ENCODE assay signal across 8 cellular contexts in the genomic region with DNA sequence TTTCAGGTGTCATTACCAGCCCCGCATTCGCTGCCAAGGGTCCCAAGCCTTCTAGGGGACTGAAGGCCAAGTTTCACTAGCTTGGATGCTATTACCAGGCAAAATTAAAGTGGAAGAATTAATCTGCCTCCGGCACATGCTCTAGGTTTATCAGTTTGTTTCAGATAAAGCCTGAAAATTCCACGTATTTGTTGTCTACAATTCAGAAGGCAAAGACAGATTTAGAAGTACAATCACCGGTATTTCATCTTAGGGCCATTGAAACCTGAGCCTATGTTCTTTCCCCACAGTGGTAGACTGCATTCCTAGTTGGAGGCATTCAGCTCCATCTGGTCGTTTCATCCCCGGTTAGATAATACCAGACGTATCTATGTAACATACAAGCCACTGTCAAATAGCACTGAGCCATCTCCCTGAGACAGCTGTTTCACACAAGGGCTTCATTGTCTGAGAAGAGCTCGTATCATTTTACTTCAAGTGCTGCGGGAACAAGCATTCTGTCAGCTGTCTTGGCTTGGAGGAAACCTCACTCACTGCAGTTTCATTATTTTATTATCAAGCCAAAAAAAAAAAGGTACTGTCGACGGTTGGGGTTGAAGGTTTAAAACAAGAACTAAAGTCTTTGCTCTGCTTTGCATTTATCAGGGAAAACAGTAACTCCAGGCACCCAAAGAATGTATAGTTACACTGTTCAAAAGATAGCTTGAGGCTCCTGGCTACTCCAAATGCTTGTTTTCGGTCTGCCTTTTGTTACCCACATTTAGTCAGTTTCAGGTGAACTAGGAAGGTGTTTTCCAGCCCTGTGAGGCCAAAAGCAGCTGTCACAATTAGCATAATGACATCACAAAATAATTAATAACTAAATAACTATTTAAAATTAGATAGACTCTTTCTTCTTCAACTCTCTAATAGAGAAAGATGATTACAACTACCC.
DNase-seq lines count a peak whose midpoint lies in the region; ATAC-seq and TF ChIP-seq lines count a peak whose summit lies in the region.

No MANE protein-coding gene starts in this region.

- H3K9me3 ChIP-seq in A673 (ENCODE audit: low read depth, low read length, poor library complexity, severe bottlenecking) (peaks cover 7% of the 10 kb centered on the region), prostate gland (no peaks in the 10 kb centered on the region)

- CTCF ChIA-PET in A673 (lab: Charles Lee), result interaction anchor here (0.6 to 0.7 kb wide), 2 partner anchors 65 to 520 kb away, joined by 3 to 6 read pairs; no protein-coding TSS in a partner anchor

- peaks cover 33% of the 10 kb centered on the region for H3K4me1 ChIP-seq in A673 (ENCODE audit: insufficient read depth, low read length, poor library complexity, severe bottlenecking)
- H3K4me1 ChIP-seq in prostate gland (replicated peaks), result no peaks in the 10 kb centered on the region

- TSS peak; percentile 7 for BruUV-seq in A673 (replicated peaks; lab: Mats Ljungman, UMichigan)

- peaks cover 27% of the 10 kb centered on the region for H3K36me3 ChIP-seq in A673 (ENCODE audit: insufficient read depth, low read length, poor library complexity, severe bottlenecking)
- H3K36me3 ChIP-seq in prostate gland, result no peaks in the 10 kb centered on the region

- H3K4me3 ChIP-seq in A673 (ENCODE audit: low read depth, low read length, poor library complexity, severe bottlenecking), result no peak overlapping the region
- no peak overlapping the region for H3K4me3 ChIP-seq in prostate gland

- no peak for TF ChIP-seq CTCF in A673 (conservative IDR thresholded peaks at IDR 0.05; ENCODE audit: low read depth, low read length)
- no peak for TF ChIP-seq CTCF in prostate gland (IDR thresholded peaks at IDR 0.05)

- TF ChIP-seq POLR2A in prostate gland (IDR thresholded peaks at IDR 0.05), result no peak

- intact Hi-C loops in A673 (cut with micrococcal nuclease; ENCODE audit: unreplicated experiment), result no loop called here
- intact Hi-C loops in prostate gland (cut with DNase I), result no loop called here

- ATAC-seq in GM18517 (IDR thresholded peaks at IDR 0.05; ENCODE audit: unreplicated experiment), result peak; percentile 49
- ATAC-seq in HG03280 (IDR thresholded peaks at IDR 0.05; ENCODE audit: unreplicated experiment), result peak; percentile 56

- DNase-seq in A673 (ENCODE audit: low spot score) (peak; percentile 81), NCI-H748 (lab: John Stamatoyannopoulos, UW; ENCODE audit: unreplicated experiment) (peak; percentile 97), epidermal melanocyte (ENCODE audit: insufficient read length, low spot score) (peak; percentile 78), retina (peak; percentile 69), hepatic stellate cell (ENCODE audit: low spot score) (no peak), prostate gland (ENCODE audit: low spot score) (no peak)

- WGBS in prostate gland, result 40% methylated on average over 13 of the region's 13 CpGs

- H3K27me3 ChIP-seq in A673 (replicated peaks; ENCODE audit: insufficient read depth, low read depth, low read length, poor library complexity) (no peaks in the 10 kb centered on the region), prostate gland (replicated peaks; ENCODE audit: insufficient read depth) (no peaks in the 10 kb centered on the region)

- POLR2A ChIA-PET in A673 (lab: Charles Lee; ENCODE audit: low non-redundant PET), result no interaction called here

- H3K27ac ChIP-seq in A673 (ENCODE audit: low read depth, low read length, poor library complexity, severe bottlenecking) (peak overlapping the region; percentile 73), prostate gland (no peak overlapping the region)

Comparison
In these comparisons a context has a peak if more than half of its experiments do, and no peak if none do; other contexts are left out.
1. DNase-seq: peak in A673 (single experiment), NCI-H748 (single experiment), epidermal melanocyte (single experiment) and retina (single experiment); none in hepatic stellate cell (single experiment) and prostate gland (single experiment).